In the genomic region with DNA sequence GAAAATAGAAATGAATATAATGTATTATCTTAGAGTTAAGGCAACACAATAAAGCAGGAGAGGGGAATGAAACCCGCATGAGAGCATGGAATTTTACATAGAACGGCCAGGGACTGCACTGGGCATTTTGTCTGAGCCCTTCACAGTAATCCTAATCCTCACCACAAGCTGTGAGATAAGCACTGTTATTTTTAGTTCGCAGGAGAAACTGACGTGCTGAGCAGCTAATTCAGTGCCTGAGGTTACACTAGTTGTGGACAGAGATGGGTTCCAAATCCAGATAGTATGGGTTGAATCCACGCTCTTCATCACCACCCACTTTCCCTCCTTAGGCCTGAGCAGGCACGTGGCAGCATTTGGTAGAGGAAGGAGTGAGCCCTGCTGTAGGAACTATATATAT, we compare ENCODE assay signal across 18 cellular contexts.
"Had no signal": no experiment of that assay in that cellular context is flagged by ENCODE, and none has a peak within 500 bp of the region (broad histone marks: within the 10 kb centered on the region; RNA-seq: fewer than 3 reads in every experiment).

No MANE protein-coding gene starts in this region.

- H3K9me3 Mint-ChIP-seq: endodermal cell had no signal

- H3K4me1 ChIP-seq: body of pancreas, psoas muscle, tibial nerve, vagina had no signal

- H3K27ac ChIP-seq: body of pancreas, hepatocyte, psoas muscle, tibial nerve, vagina had no signal

- DNase-seq: activated CD4-positive, alpha-beta T cell treated with anti-CD3 and anti-CD28 coated beads for 4 hours; activated CD8-positive, alpha-beta T cell treated with anti-CD3 and anti-CD28 coated beads, Interleukin-2, amount 10 ng/mL, durations not matched to agents 7 days and 5 days; activated gamma-delta T cell treated with Interleukin-2 at 50 U/mL for 16 hours; amygdala; body of pancreas; endodermal cell; erythroblast; islet precursor cell; mesenchymal stem cell; psoas muscle had no signal

- H3K4me3 ChIP-seq: body of pancreas, hepatocyte, psoas muscle, tibial nerve, vagina had no signal

- H3K9me3 ChIP-seq: body of pancreas, psoas muscle had no signal

- H3K27me3 Mint-ChIP-seq: activated naive CD8-positive, alpha-beta T cell; stimulated activated memory B cell treated with anti-CD40 and anti-IgM and Interleukin-4, amounts not matched to agents 10 μg/mL and 1 μg/mL and 100 μg/mL, for 72 hours had no signal

- H3K27ac Mint-ChIP-seq: activated CD8-positive, alpha-beta T cell treated with anti-CD3 and anti-CD28 coated beads, Interleukin-2, amount 10 ng/mL, durations not matched to agents 7 days and 5 days; activated naive CD8-positive, alpha-beta T cell; endodermal cell; nephron; stimulated activated memory B cell treated with anti-CD40 and anti-IgM and Interleukin-4, amounts not matched to agents 10 μg/mL and 1 μg/mL and 100 μg/mL, for 72 hours; WTC11 had no signal

- H3K4me1 Mint-ChIP-seq: nephron; stimulated activated memory B cell treated with anti-CD40 and anti-IgM and Interleukin-4, amounts not matched to agents 10 μg/mL and 1 μg/mL and 100 μg/mL, for 72 hours; WTC11 had no signal

- H3K27me3 ChIP-seq: body of pancreas, hepatocyte, tibial nerve, vagina had no signal

- H3K4me3 Mint-ChIP-seq: activated CD8-positive, alpha-beta T cell treated with anti-CD3 and anti-CD28 coated beads, Interleukin-2, amount 10 ng/mL, durations not matched to agents 7 days and 5 days; activated naive CD8-positive, alpha-beta T cell; endodermal cell; nephron; stimulated activated memory B cell treated with anti-CD40 and anti-IgM and Interleukin-4, amounts not matched to agents 10 μg/mL and 1 μg/mL and 100 μg/mL, for 72 hours; WTC11 had no signal

- ATAC-seq: activated CD8-positive, alpha-beta T cell treated with anti-CD3 and anti-CD28 coated beads, Interleukin-2, amount 10 ng/mL, durations not matched to agents 7 days and 5 days; body of pancreas; SK-N-SH treated with all-trans-retinoic acid at 6 μM for 48 hours; stimulated activated memory B cell treated with anti-CD40 and anti-IgM and Interleukin-4, amounts not matched to agents 10 μg/mL and 1 μg/mL and 100 μg/mL, for 72 hours; WTC11 had no signal
